Comparison of ENCODE assay signal across 1 cellular context in genomic region chr13:36354842-36355241, GRCh38.
TF ChIP-seq lines count a peak whose summit lies in the region.

No MANE protein-coding gene starts in this region.

TF ChIP-seq in GM12878, 131 proteins besides CTCF, POLR2A, EP300 and RAD21:
- TF ChIP-seq ZNF24 (IDR thresholded peaks at IDR 0.05) (peak; percentile 92), ESRRA (IDR thresholded peaks at IDR 0.05; ENCODE audit: low read length) (no peak), FOXM1 (IDR thresholded peaks at IDR 0.05; ENCODE audit: low read depth, low read length) (no peak), SMC3 (IDR thresholded peaks at IDR 0.05; ENCODE audit: borderline replicate concordance, low read length) (no peak)
